ENCODE assay signal across 1 cellular context in the genomic region with DNA sequence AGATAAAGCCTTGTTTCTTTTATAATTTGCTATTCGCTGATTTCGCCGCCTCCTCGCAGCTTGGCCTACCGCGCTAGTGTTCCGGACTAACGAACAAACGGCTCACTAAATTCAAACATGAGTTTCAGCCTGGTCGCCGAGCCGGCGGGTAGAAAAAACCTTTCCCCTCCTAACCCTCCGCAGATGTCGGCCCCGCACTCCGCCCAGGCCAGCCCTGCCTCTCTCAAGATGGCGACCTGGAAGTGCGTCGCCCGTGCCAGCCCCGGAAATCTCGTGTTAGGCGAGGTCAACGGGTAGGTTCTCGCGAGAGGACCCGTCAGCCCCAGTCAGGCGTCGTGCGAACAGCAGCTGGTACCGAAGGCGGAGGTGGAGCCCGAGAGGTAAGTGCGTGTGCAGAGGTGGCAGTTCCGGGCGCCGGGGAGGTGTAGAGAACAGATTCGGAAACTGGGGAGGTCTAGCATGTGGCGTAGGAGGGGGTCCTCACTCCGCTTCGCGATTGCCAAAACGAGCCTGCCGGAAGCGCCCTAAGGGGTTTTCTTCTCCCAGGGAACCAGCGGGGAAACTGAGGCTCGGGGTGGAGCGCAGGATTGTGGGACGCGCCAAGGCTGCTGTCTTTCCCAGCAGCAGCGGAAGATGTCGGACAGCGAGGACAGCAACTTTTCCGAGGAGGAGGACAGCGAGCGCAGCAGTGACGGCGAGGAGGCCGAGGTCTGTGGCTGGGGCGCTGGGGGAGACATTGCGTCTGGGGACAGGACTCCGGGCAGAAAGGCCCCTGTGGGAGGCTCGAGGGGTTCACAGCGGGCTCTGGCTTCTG.
A peak's percentile ranks its signal among the peaks of the same experiment; 100 is the strongest.
TF ChIP-seq lines count a peak whose summit lies in the region.

A gene (plus strand): TSS at position 325 of the 814 bp plus-strand sequence. CDS start 309 bp downstream, at position 634.

TF ChIP-seq in SK-N-SH, 30 proteins besides CTCF, POLR2A, EP300 and RAD21 (continued from another document):
- TF ChIP-seq, protein P1, sequence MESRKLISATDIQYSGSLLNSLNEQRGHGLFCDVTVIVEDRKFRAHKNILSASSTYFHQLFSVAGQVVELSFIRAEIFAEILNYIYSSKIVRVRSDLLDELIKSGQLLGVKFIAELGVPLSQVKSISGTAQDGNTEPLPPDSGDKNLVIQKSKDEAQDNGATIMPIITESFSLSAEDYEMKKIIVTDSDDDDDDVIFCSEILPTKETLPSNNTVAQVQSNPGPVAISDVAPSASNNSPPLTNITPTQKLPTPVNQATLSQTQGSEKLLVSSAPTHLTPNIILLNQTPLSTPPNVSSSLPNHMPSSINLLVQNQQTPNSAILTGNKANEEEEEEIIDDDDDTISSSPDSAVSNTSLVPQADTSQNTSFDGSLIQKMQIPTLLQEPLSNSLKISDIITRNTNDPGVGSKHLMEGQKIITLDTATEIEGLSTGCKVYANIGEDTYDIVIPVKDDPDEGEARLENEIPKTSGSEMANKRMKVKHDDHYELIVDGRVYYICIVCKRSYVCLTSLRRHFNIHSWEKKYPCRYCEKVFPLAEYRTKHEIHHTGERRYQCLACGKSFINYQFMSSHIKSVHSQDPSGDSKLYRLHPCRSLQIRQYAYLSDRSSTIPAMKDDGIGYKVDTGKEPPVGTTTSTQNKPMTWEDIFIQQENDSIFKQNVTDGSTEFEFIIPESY (IDR thresholded peaks at IDR 0.05; ENCODE audit: borderline replicate concordance, low read depth), result peak; percentile 100
- TF ChIP-seq NFIC (IDR thresholded peaks at IDR 0.05; ENCODE audit: borderline replicate concordance) (no peak), ELF1 (IDR thresholded peaks at IDR 0.05) (peak; percentile 91), RFX5 (IDR thresholded peaks at IDR 0.05; ENCODE audit: low read length) (no peak), TAF1 (IDR thresholded peaks at IDR 0.05; ENCODE audit: borderline replicate concordance, low read depth, low read length) (peak; percentile 93), CHD2 (IDR thresholded peaks at IDR 0.05; ENCODE audit: low read length, partially characterized antibody) (peak; percentile 100), JUND (IDR thresholded peaks at IDR 0.05) (no peak), TCF12 (IDR thresholded peaks at IDR 0.05) (no peak; the same call in 1 of the 2 replicates), POLR2AphosphoS5 (IDR thresholded peaks at IDR 0.05; ENCODE audit: low read depth, low read length) (peak; percentile 88)
- TF ChIP-seq, protein P2, sequence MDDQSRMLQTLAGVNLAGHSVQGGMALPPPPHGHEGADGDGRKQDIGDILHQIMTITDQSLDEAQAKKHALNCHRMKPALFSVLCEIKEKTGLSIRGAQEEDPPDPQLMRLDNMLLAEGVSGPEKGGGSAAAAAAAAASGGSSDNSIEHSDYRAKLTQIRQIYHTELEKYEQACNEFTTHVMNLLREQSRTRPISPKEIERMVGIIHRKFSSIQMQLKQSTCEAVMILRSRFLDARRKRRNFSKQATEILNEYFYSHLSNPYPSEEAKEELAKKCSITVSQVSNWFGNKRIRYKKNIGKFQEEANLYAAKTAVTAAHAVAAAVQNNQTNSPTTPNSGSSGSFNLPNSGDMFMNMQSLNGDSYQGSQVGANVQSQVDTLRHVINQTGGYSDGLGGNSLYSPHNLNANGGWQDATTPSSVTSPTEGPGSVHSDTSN (IDR thresholded peaks at IDR 0.05), result no peak
TF ChIP-seq in SK-N-SH: peak in this region for 11.
